In genomic region chr12:25322918-25323773, GRCh38 we compare ENCODE assay signal across 13 cellular contexts.
DNase-seq lines count a peak whose midpoint lies in the region; ATAC-seq and TF ChIP-seq lines count a peak whose summit lies in the region.
"Had no signal": no experiment of that assay in that cellular context is flagged by ENCODE, and none has a peak within 500 bp of the region (broad histone marks: within the 10 kb centered on the region; RNA-seq: fewer than 3 reads in every experiment).

No MANE protein-coding gene starts in this region.

- peak overlapping the region; percentile 65 for H2AFZ ChIP-seq in IMR-90 (replicated peaks; ENCODE audit: low read length, poor library complexity)

- no TSS peak for BruUV-seq in IMR-90 (replicated peaks; lab: Mats Ljungman, UMichigan)

- no peak for TF ChIP-seq CTCF in IMR-90 (conservative IDR thresholded peaks at IDR 0.05; ENCODE audit: low read depth, low read length)
- TF ChIP-seq CTCF in psoas muscle (IDR thresholded peaks at IDR 0.05) = no peak

- H2AK5ac ChIP-seq in IMR-90 (ENCODE audit: low read depth, low read length) = no peak overlapping the region

- no peaks in the 10 kb centered on the region for H3K36me3 Mint-ChIP-seq in CD4-positive, CD25-positive, alpha-beta regulatory T cell
- no peaks in the 10 kb centered on the region for H3K36me3 Mint-ChIP-seq in activated T-helper 2 cell treated with anti-CD3 and anti-CD28 coated beads, Interferon-gamma antibody, Interleukin-2, Interleukin-4, amounts not matched to agents 10 μg/mL and 5 μg/mL and 100 μg/mL, durations not matched to agents 14 hours and 24 hours and 36 hours (ENCODE audit: low read depth)

- H4K5ac ChIP-seq in IMR-90 (ENCODE audit: low read depth, low read length) = peak overlapping the region; percentile 8; the same call in 1 of the 2 replicates

- H3K9me3 Mint-ChIP-seq in CD4-positive, CD25-positive, alpha-beta regulatory T cell = peaks cover 0 to 1% (median 0%) of the 10 kb centered on the region in 7 donors
- no peaks in the 10 kb centered on the region for H3K9me3 Mint-ChIP-seq in activated T-helper 2 cell treated with anti-CD3 and anti-CD28 coated beads, Interferon-gamma antibody, Interleukin-2, Interleukin-4, amounts not matched to agents 10 μg/mL and 5 μg/mL and 100 μg/mL, durations not matched to agents 14 hours and 24 hours and 36 hours
- H3K9me3 Mint-ChIP-seq: dendritic cell treated with granulocyte-macrophage colony-stimulating factor and Interleukin-4, amounts not matched to agents 40 ng/mL and 50 ng/mL, for 4 days had no signal

- no peak overlapping the region for H2AK9ac ChIP-seq in IMR-90 (replicated peaks; ENCODE audit: low read depth, low read length, poor library complexity)

- no peak overlapping the region for H3K27ac ChIP-seq in CD4-positive, CD25-positive, alpha-beta regulatory T cell (ENCODE audit: insufficient read depth, low read length, poor library complexity, severe bottlenecking)
- H3K27ac ChIP-seq in IMR-90 (ENCODE audit: insufficient read depth, low read length) (no peak overlapping the region), psoas muscle (no peak overlapping the region)
- H3K27ac ChIP-seq: SJSA1 had no signal

- in situ Hi-C loops in IMR-90 (cut with MboI; ENCODE audit: low sequenced_read_pairs) = no loop called here

- H3K27me3 ChIP-seq in CD4-positive, CD25-positive, alpha-beta regulatory T cell (ENCODE audit: control insufficient read depth, insufficient read depth, low read length) = no peaks in the 10 kb centered on the region
- H3K27me3 ChIP-seq in IMR-90 (ENCODE audit: control insufficient read depth, insufficient read depth, low read length) (no peaks in the 10 kb centered on the region), psoas muscle (ENCODE audit: insufficient read depth in 3 of 3, low read length in 2 of 3) (no peaks in the 10 kb centered on the region)
- H3K27me3 ChIP-seq: SJSA1 had no signal

- H4K8ac ChIP-seq in IMR-90 (ENCODE audit: low read depth in 2 of 2, low read length in 2 of 2) = no peak overlapping the region

- peak; percentile 59 to 67 for ATAC-seq in CD4-positive, CD25-positive, alpha-beta regulatory T cell (ENCODE audit: low read depth in 2 of 2)
- ATAC-seq in IMR-90 (ENCODE audit: low read depth) (no peak), HG03432 (IDR thresholded peaks at IDR 0.05; ENCODE audit: unreplicated experiment) (no peak), psoas muscle (no peak), GM18870 (IDR thresholded peaks at IDR 0.05; ENCODE audit: unreplicated experiment) (no peak)

- H3K23ac ChIP-seq in IMR-90 (ENCODE audit: low read depth, low read length) = peak overlapping the region; percentile 40

- H3K4me3 ChIP-seq in CD4-positive, CD25-positive, alpha-beta regulatory T cell (ENCODE audit: low read depth, low read length) = peak overlapping the region; percentile 54
- H3K4me3 ChIP-seq in IMR-90 (ENCODE audit: insufficient read depth, low read depth, low read length) (no peak overlapping the region), psoas muscle (no peak overlapping the region)
- H3K4me3 ChIP-seq: SJSA1 had no signal

- peaks cover 16% of the 10 kb centered on the region for H3K27me3 Mint-ChIP-seq in CD4-positive, CD25-positive, alpha-beta regulatory T cell
- H3K27me3 Mint-ChIP-seq in activated T-helper 2 cell treated with anti-CD3 and anti-CD28 coated beads, Interferon-gamma antibody, Interleukin-2, Interleukin-4, amounts not matched to agents 10 μg/mL and 5 μg/mL and 100 μg/mL, durations not matched to agents 14 hours and 24 hours and 36 hours (ENCODE audit: low read depth) = peaks cover 9% of the 10 kb centered on the region
- H3K27me3 Mint-ChIP-seq: dendritic cell treated with granulocyte-macrophage colony-stimulating factor and Interleukin-4, amounts not matched to agents 40 ng/mL and 50 ng/mL, for 4 days had no signal

- no peak overlapping the region for H2BK5ac ChIP-seq in IMR-90 (ENCODE audit: low read depth, low read length, poor library complexity, severe bottlenecking)

- no peaks in the 10 kb centered on the region for H3K36me3 ChIP-seq in CD4-positive, CD25-positive, alpha-beta regulatory T cell (ENCODE audit: control insufficient read depth, insufficient read depth, low read length)
- no peaks in the 10 kb centered on the region for H3K36me3 ChIP-seq in IMR-90 (ENCODE audit: control insufficient read depth, insufficient read depth, low read length)
- H3K36me3 ChIP-seq in psoas muscle (ENCODE audit: insufficient read depth in 1 of 2, low read depth in 1 of 2) = no peaks in the 10 kb centered on the region
- H3K36me3 ChIP-seq: SJSA1 had no signal

- no peak for TF ChIP-seq RAD21 in IMR-90 (IDR thresholded peaks at IDR 0.05; ENCODE audit: low read length)

- CTCF ChIA-PET in IMR-90 (lab: Yijun Ruan, JAX) = no interaction called here

- H3K4me3 Mint-ChIP-seq in CD4-positive, CD25-positive, alpha-beta regulatory T cell = peak overlapping the region; percentile 36 to 86 (median 75)
- peak overlapping the region; percentile 69 for H3K4me3 Mint-ChIP-seq in activated T-helper 2 cell treated with anti-CD3 and anti-CD28 coated beads, Interferon-gamma antibody, Interleukin-2, Interleukin-4, amounts not matched to agents 10 μg/mL and 5 μg/mL and 100 μg/mL, durations not matched to agents 14 hours and 24 hours and 36 hours (ENCODE audit: low read depth)
- H3K4me3 Mint-ChIP-seq: dendritic cell treated with granulocyte-macrophage colony-stimulating factor and Interleukin-4, amounts not matched to agents 40 ng/mL and 50 ng/mL, for 4 days had no signal

- 0 out of 2 replicates have a peak overlapping the region, but pooled peaks have one; percentile 23 for H2BK20ac ChIP-seq in IMR-90 (ENCODE audit: low read depth, low read length)

- H3K4me1 Mint-ChIP-seq in CD4-positive, CD25-positive, alpha-beta regulatory T cell = peaks cover 15 to 45% (median 29%) of the 10 kb centered on the region in 4 donors
- H3K4me1 Mint-ChIP-seq in activated T-helper 2 cell treated with anti-CD3 and anti-CD28 coated beads, Interferon-gamma antibody, Interleukin-2, Interleukin-4, amounts not matched to agents 10 μg/mL and 5 μg/mL and 100 μg/mL, durations not matched to agents 14 hours and 24 hours and 36 hours (ENCODE audit: low read depth) = peaks cover 49% of the 10 kb centered on the region

- no peaks in the 10 kb centered on the region for H4K20me1 ChIP-seq in IMR-90 (ENCODE audit: insufficient read depth, low read length)

- peaks cover 13% of the 10 kb centered on the region for H3K4me1 ChIP-seq in CD4-positive, CD25-positive, alpha-beta regulatory T cell (ENCODE audit: control insufficient read depth, insufficient read depth, low read length, poor library complexity, severe bottlenecking)
- H3K4me1 ChIP-seq in IMR-90 (ENCODE audit: control insufficient read depth, insufficient read depth, low read length) = peaks cover 3% of the 10 kb centered on the region; the same call in 1 of the 2 replicates
- no peaks in the 10 kb centered on the region for H3K4me1 ChIP-seq in psoas muscle

- TF ChIP-seq POLR2A in IMR-90 (IDR thresholded peaks at IDR 0.05; ENCODE audit: low read depth, low read length) = no peak

- POLR2A ChIA-PET in IMR-90 (lab: Charles Lee; ENCODE audit: unreplicated experiment) = interaction anchor here (0.8 kb wide), 1 partner anchor 12 kb away, joined by 3 read pairs; no protein-coding TSS in a partner anchor

- DNase-seq in CD4-positive, CD25-positive, alpha-beta regulatory T cell = no peak
- DNase-seq in IMR-90 (peak; percentile 46), kidney glomerular epithelial cell (lab: John Stamatoyannopoulos, UW) (peak; percentile 6), NCI-H1048 (lab: John Stamatoyannopoulos, UW) (no peak), psoas muscle (no peak)
- no peak for DNase-seq in activated T-helper 2 cell treated with anti-CD3 and anti-CD28 coated beads, Interferon-gamma antibody, Interleukin-2, Interleukin-4, amounts not matched to agents 10 μg/mL and 5 μg/mL and 100 μg/mL, durations not matched to agents 14 hours and 24 hours and 36 hours (ENCODE audit: low spot score)
- DNase-seq: H7; NCI-H2029; stimulated activated CD4-positive, alpha-beta T cell treated with anti-CD3 and anti-CD28 coated beads, Interleukin-4, amount 100 ng/mL, for 24 hours had no signal

- H3K14ac ChIP-seq in IMR-90 (replicated peaks; ENCODE audit: low read depth, low read length) = peak overlapping the region; percentile 73

- no peak overlapping the region for H3K56ac ChIP-seq in IMR-90 (ENCODE audit: extremely low read depth, insufficient read depth, low read length)

- H4K91ac ChIP-seq in IMR-90 (ENCODE audit: insufficient read depth, low read depth, low read length) = 0 out of 2 replicates have a peak overlapping the region, but pooled peaks have one; percentile 20

- intact Hi-C loops in IMR-90 (cut with micrococcal nuclease) = no loop called here
- intact Hi-C loops in activated T-helper 2 cell treated with anti-CD3 and anti-CD28 coated beads, Interferon-gamma antibody, Interleukin-2, Interleukin-4, amounts not matched to agents 10 μg/mL and 5 μg/mL and 100 μg/mL, durations not matched to agents 14 hours and 24 hours and 36 hours (cut with micrococcal nuclease) = loop anchor here (1.0 to 5.0 kb wide), 5 partner anchors 10 to 486 kb away; partner anchors contain the start of genes DNAI7 and ETFRF1
- intact Hi-C loops in psoas muscle (cut with DNase I) = no loop called here

- 0 out of 2 replicates have a peak overlapping the region, but pooled peaks have one; percentile 37 for H3K18ac ChIP-seq in IMR-90 (ENCODE audit: low read depth, low read length)

- no peak overlapping the region for H3K9ac ChIP-seq in IMR-90 (ENCODE audit: low read depth, low read length)

- WGBS in IMR-90 (ENCODE audit: extremely low coverage in 2 of 2, insufficient read length in 1 of 2), 2 experiments = no CpG with 5 or more reads among the region's 5 CpGs
- 45 to 54% (median 46%) methylated on average over 5 of the region's 5 CpGs for WGBS in psoas muscle, 3 donors

- H3K9me1 ChIP-seq in IMR-90 (ENCODE audit: insufficient read depth, low read length) = no peaks in the 10 kb centered on the region

- H3K27ac Mint-ChIP-seq in CD4-positive, CD25-positive, alpha-beta regulatory T cell = peak overlapping the region; percentile 67 to 98 (median 78)
- peak overlapping the region; percentile 74 for H3K27ac Mint-ChIP-seq in activated T-helper 2 cell treated with anti-CD3 and anti-CD28 coated beads, Interferon-gamma antibody, Interleukin-2, Interleukin-4, amounts not matched to agents 10 μg/mL and 5 μg/mL and 100 μg/mL, durations not matched to agents 14 hours and 24 hours and 36 hours
- H3K27ac Mint-ChIP-seq: dendritic cell treated with granulocyte-macrophage colony-stimulating factor and Interleukin-4, amounts not matched to agents 40 ng/mL and 50 ng/mL, for 4 days had no signal

- no peak overlapping the region for H3K4me2 ChIP-seq in IMR-90 (ENCODE audit: low read depth, low read length)

- no peak overlapping the region for H2BK15ac ChIP-seq in IMR-90 (ENCODE audit: low read depth, low read length)

- no peaks in the 10 kb centered on the region for H3K79me1 ChIP-seq in IMR-90 (ENCODE audit: low read depth in 1 of 2, low read length in 2 of 2)

- no peaks in the 10 kb centered on the region for H3K9me3 ChIP-seq in CD4-positive, CD25-positive, alpha-beta regulatory T cell (ENCODE audit: control insufficient read depth in 2 of 2, low read length in 2 of 2)
- H3K9me3 ChIP-seq in IMR-90 (ENCODE audit: control insufficient read depth, insufficient read depth, low read length) (no peaks in the 10 kb centered on the region), psoas muscle (no peaks in the 10 kb centered on the region)
- H3K9me3 ChIP-seq: SJSA1 had no signal

- peak overlapping the region; percentile 28; the same call in 1 of the 2 replicates for H2BK120ac ChIP-seq in IMR-90 (ENCODE audit: low read depth, low read length)

- dilution Hi-C loops in IMR-90 (cut with HindIII; ENCODE audit: low sequenced_read_pairs, unreplicated experiment) = no loop called here

- H3K4ac ChIP-seq in IMR-90 (ENCODE audit: low read depth, low read length) = 0 out of 2 replicates have a peak overlapping the region, but pooled peaks have one; percentile 30

Comparison
In these comparisons a context has a peak if more than half of its experiments do, and no peak if none do; other contexts are left out.
1. ATAC-seq: peak in CD4-positive, CD25-positive, alpha-beta regulatory T cell (2 of 2); none in IMR-90 (single experiment), HG03432 (single experiment), psoas muscle (0 of 4) and GM18870 (single experiment).
2. DNase-seq: peak in IMR-90 (single experiment) and kidney glomerular epithelial cell (single experiment); none in CD4-positive, CD25-positive, alpha-beta regulatory T cell (0 of 3), activated T-helper 2 cell treated with anti-CD3 and anti-CD28 coated beads, Interferon-gamma antibody, Interleukin-2, Interleukin-4, amounts not matched to agents 10 μg/mL and 5 μg/mL and 100 μg/mL, durations not matched to agents 14 hours and 24 hours and 36 hours (single experiment), NCI-H1048 (single experiment) and psoas muscle (0 of 2).